31 cellular contexts compared by ENCODE assay signal in the genomic region with DNA sequence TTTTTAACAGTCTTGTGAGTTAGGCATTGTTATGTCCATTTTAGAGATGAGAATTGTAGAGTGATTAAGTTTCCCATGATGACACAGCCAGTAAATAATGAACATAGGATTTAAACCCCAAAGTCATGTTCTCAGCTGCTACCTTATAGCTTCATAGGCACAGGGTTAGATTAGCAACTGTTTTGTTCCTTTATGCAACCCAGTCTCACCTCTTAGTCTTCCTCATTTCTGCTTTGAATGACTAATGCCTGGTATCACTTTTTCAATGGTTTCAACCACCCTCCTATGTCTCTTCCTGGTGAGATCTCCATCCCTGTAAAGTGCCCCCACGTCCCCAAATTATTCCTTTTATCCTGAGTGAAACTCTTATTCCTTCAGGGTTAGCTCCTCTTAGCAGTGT. TPM values are rescaled to one million over a fixed set of nuclear protein-coding genes. Genes with fewer than 3 reads are reported as not detected.
DNase-seq lines count a peak whose midpoint lies in the region; ATAC-seq, FAIRE-seq and TF ChIP-seq lines count a peak whose summit lies in the region.
"Had no signal": no experiment of that assay in that cellular context is flagged by ENCODE, and none has a peak within 500 bp of the region (broad histone marks: within the 10 kb centered on the region; RNA-seq: fewer than 3 reads in every experiment).

No MANE protein-coding gene starts in this region.

- H3K9me3 Mint-ChIP-seq in activated naive CD4-positive, alpha-beta T cell treated with anti-CD3 and anti-CD28 coated beads, Interleukin-2, amount 50 U/mL, for 72 hours: peaks cover 0 to 12% of the 10 kb centered on the region in 2 donors
- H3K9me3 Mint-ChIP-seq: activated naive CD4-positive, alpha-beta T cell treated with anti-CD3 and anti-CD28 coated beads, Interleukin-2, amount 50 U/mL, for 24 hours; endodermal cell; GM23338; IgD-negative memory B cell; T-helper 2 cell treated with Interferon-gamma antibody and Interleukin-4, amounts not matched to agents 5 μg/mL and 100 μg/mL, for 36 hours; type B pancreatic cell had no signal

- no peak for TF ChIP-seq EP300 in GM12878 (IDR thresholded peaks at IDR 0.05; ENCODE audit: borderline replicate concordance in 1 of 2, control insufficient read depth in 1 of 2, low read depth in 2 of 2, low read length in 2 of 2)

- peaks cover 7% of the 10 kb centered on the region for H3K4me1 ChIP-seq in GM12878 (ENCODE audit: control insufficient read depth, insufficient read depth, low read length)
- H3K4me1 ChIP-seq in effector memory CD4-positive, alpha-beta T cell (ENCODE audit: control insufficient read depth, insufficient read depth, low read length, poor library complexity, severe bottlenecking): no peaks in the 10 kb centered on the region
- H3K4me1 ChIP-seq: BLaER1, Caco-2, pancreas had no signal

- no peak for DNase-seq in activated naive CD4-positive, alpha-beta T cell treated with anti-CD3 and anti-CD28 coated beads, Interleukin-2, amount 50 U/mL, for 72 hours (ENCODE audit: low spot score in 2 of 2)
- DNase-seq in activated naive CD4-positive, alpha-beta T cell (lab: John Stamatoyannopoulos, UW): no peak
- DNase-seq in GM12878 (ENCODE audit: low read depth, low spot score) (no peak), NCI-H2107 (lab: John Stamatoyannopoulos, UW) (no peak), COLO668 (lab: John Stamatoyannopoulos, UW; ENCODE audit: unreplicated experiment) (no peak)
- DNase-seq in effector memory CD4-positive, alpha-beta T cell: no peak
- no peak for DNase-seq in stimulated activated CD4-positive, alpha-beta T cell treated with anti-CD3 and anti-CD28 coated beads, Interleukin-4, amount 100 ng/mL, for 24 hours
- DNase-seq: activated CD4-positive, alpha-beta T cell treated with anti-CD3 and anti-CD28 coated beads for 48 hours; Caco-2; DMS79; endodermal cell; GF-D8; heart right ventricle; NCI-H2081; NCI-H226; pancreas; small intestine; stimulated activated CD8-positive, alpha-beta memory T cell treated with anti-CD3 and anti-CD28 coated beads, Interleukin-4, amount 100 ng/mL, for 48 hours; substantia nigra had no signal

- FAIRE-seq in GM12878 (lab: Jason Lieb, UNC): no peak
- FAIRE-seq: bronchial epithelial cell, pancreas, small intestine had no signal

- H3K9me3 ChIP-seq in GM12878 (replicated peaks; ENCODE audit: control insufficient read depth, insufficient read depth, low read length): no peaks in the 10 kb centered on the region; the same call in 2 of the 3 replicates
- H3K9me3 ChIP-seq in effector memory CD4-positive, alpha-beta T cell (ENCODE audit: control insufficient read depth, low read length): no peaks in the 10 kb centered on the region
- H3K9me3 ChIP-seq: BLaER1, Caco-2, esophagus muscularis mucosa, heart right ventricle, pancreas had no signal

- TF ChIP-seq RAD21 in GM12878 (IDR thresholded peaks at IDR 0.05; ENCODE audit: insufficient read depth, low read depth, low read length): no peak

- intact Hi-C loops in GM12878 (cut with micrococcal nuclease; ENCODE audit: unreplicated experiment): no loop called here

- 0 out of 2 replicates have a peak overlapping the region, but pooled peaks have one; percentile 15 for H3K4me2 ChIP-seq in GM12878 (ENCODE audit: control insufficient read depth, insufficient read depth)
- H3K4me2 ChIP-seq: BLaER1, GM23338 had no signal

- H3K27ac ChIP-seq in GM12878 (ENCODE audit: control insufficient read depth, insufficient read depth): no peak overlapping the region
- H3K27ac ChIP-seq in effector memory CD4-positive, alpha-beta T cell (ENCODE audit: insufficient read depth, low read length, poor library complexity, severe bottlenecking): no peak overlapping the region
- H3K27ac ChIP-seq: BLaER1, coronary artery, esophagus muscularis mucosa, heart right ventricle, pancreas, VCaP had no signal

- CTCF ChIA-PET in GM12878 (lab: Yijun Ruan, JAX): no interaction called here

- in situ Hi-C loops in GM12878 (cut with MboI): no loop called here

- H3K27ac Mint-ChIP-seq in activated naive CD4-positive, alpha-beta T cell treated with anti-CD3 and anti-CD28 coated beads, Interleukin-2, amount 50 U/mL, for 72 hours: peak overlapping the region in 1 of 2 donors; percentile 14
- H3K27ac Mint-ChIP-seq: activated naive CD4-positive, alpha-beta T cell treated with anti-CD3 and anti-CD28 coated beads, Interleukin-2, amount 50 U/mL, for 24 hours; endodermal cell; GM23338; T-helper 2 cell treated with Interferon-gamma antibody and Interleukin-4, amounts not matched to agents 5 μg/mL and 100 μg/mL, for 36 hours; type B pancreatic cell had no signal

- H3K36me3 Mint-ChIP-seq in activated naive CD4-positive, alpha-beta T cell treated with anti-CD3 and anti-CD28 coated beads, Interleukin-2, amount 50 U/mL, for 72 hours: peaks cover 21 to 30% of the 10 kb centered on the region in 2 donors
- H3K36me3 Mint-ChIP-seq: type B pancreatic cell had no signal

- H3K27me3 ChIP-seq in GM12878 (replicated peaks in 1 of 2; ENCODE audit: control insufficient read depth in 2 of 2, insufficient read depth in 2 of 2, low read length in 1 of 2): no peaks in the 10 kb centered on the region
- no peaks in the 10 kb centered on the region for H3K27me3 ChIP-seq in effector memory CD4-positive, alpha-beta T cell (replicated peaks; ENCODE audit: control insufficient read depth, insufficient read depth, low read length, poor library complexity, severe bottlenecking)
- H3K27me3 ChIP-seq: BLaER1, esophagus muscularis mucosa, heart right ventricle, pancreas had no signal

- RAD21 ChIA-PET in GM12878 (lab: Charles Lee; ENCODE audit: unreplicated experiment): no interaction called here

- peak; percentile 74 to 83 for ATAC-seq in activated naive CD4-positive, alpha-beta T cell treated with anti-CD3 and anti-CD28 coated beads, Interleukin-2, amount 50 U/mL, for 72 hours
- peak; percentile 61 for ATAC-seq in HG02870 (IDR thresholded peaks at IDR 0.05; ENCODE audit: unreplicated experiment)
- peak; percentile 79 for ATAC-seq in GM12878
- ATAC-seq: GM23338, heart right ventricle, pancreas had no signal

- TF ChIP-seq POLR2A in GM12878 (IDR thresholded peaks at IDR 0.05; ENCODE audit: low read depth, low read length): no peak

- SMC1A ChIA-PET in GM12878 (lab: Charles Lee; ENCODE audit: uncharacterized antibody, unreplicated experiment): interaction anchor here (0.5 to 3.0 kb wide), 6 partner anchors 8 to 1117 kb away, joined by 3 to 14 read pairs (median 4); no protein-coding TSS in a partner anchor

- H4K20me1 ChIP-seq in GM12878 (ENCODE audit: control insufficient read depth, insufficient read depth): no peaks in the 10 kb centered on the region
- H4K20me1 ChIP-seq: BLaER1 had no signal

- H3K36me3 ChIP-seq in GM12878 (ENCODE audit: control insufficient read depth in 2 of 2, insufficient read depth in 2 of 2, low read length in 1 of 2): peaks cover 0 to 13% of the 10 kb centered on the region in 2 experiments; a peak in 1 of 4 replicates
- peaks cover 8% of the 10 kb centered on the region for H3K36me3 ChIP-seq in effector memory CD4-positive, alpha-beta T cell (ENCODE audit: control insufficient read depth, insufficient read depth, low read length)
- H3K36me3 ChIP-seq: pancreas had no signal

- no peak overlapping the region for H3K4me3 ChIP-seq in GM12878
- no peak overlapping the region for H3K4me3 ChIP-seq in effector memory CD4-positive, alpha-beta T cell (ENCODE audit: insufficient read depth, low read depth, low read length, poor library complexity, severe bottlenecking)
- H3K4me3 ChIP-seq: BLaER1, coronary artery, esophagus muscularis mucosa, GM23338, heart right ventricle, lung, pancreas had no signal

- no peak overlapping the region for H3K9ac ChIP-seq in GM12878 (ENCODE audit: control insufficient read depth, insufficient read depth, low read length)
- H3K9ac ChIP-seq: BLaER1 had no signal

- POLR2A ChIA-PET in GM12878 (lab: Charles Lee): interaction anchor here (1.2 kb wide), 1 partner anchor 48 kb away, joined by 3 read pairs; no protein-coding TSS in a partner anchor

- H2AFZ ChIP-seq in GM12878 (ENCODE audit: control insufficient read depth, low read depth, low read length): no peak overlapping the region
- H2AFZ ChIP-seq: GM23338 had no signal

- TF ChIP-seq CTCF in GM12878 (IDR thresholded peaks at IDR 0.05 in 2 of 3, conservative IDR thresholded peaks at IDR 0.05 in 1 of 3; ENCODE audit: control insufficient read depth in 2 of 3, extremely low read depth in 1 of 3, insufficient read depth in 1 of 3, low read depth in 3 of 3, low read length in 3 of 3): no peak

- no TSS peak for BruUV-seq in GM12878 (replicated peaks; lab: Mats Ljungman, UMichigan)

- peaks cover 14% of the 10 kb centered on the region for H3K79me2 ChIP-seq in GM12878 (ENCODE audit: control insufficient read depth, insufficient read depth, low read length)

- 0% methylated on average over 1 of the region's 1 CpG for WGBS in GM12878 (ENCODE audit: insufficient coverage, insufficient replicate concordance, low lambda C conversion rate, missing lambda C conversion rate)

RNA-seq across cellular contexts. Expression of gene MFSD6, which starts 44.3 kb away (rescaled TPM):
- 10 to 100 TPM; 18.8 to 37.5 TPM for total RNA-seq in activated naive CD4-positive, alpha-beta T cell treated with anti-CD3 and anti-CD28 coated beads, Interleukin-2, amount 50 U/mL, for 72 hours
- total RNA-seq in GM12878 (2013; cell fraction: nucleolus; rRNA removed): 50.7 and 65.8 TPM in 2 replicates
- total RNA-seq in GM12878 (2014; rRNA removed) (38.3 and 38.6 TPM in 2 replicates), GM12878 (2014; rRNA removed; fragmentation: Illumina TruSeq; extraction: Trizol) (20.6 and 21.5 TPM in 2 replicates), GM12878 (2021) (42.6 and 44.1 TPM in 2 replicates)
- 12.2 TPM for polyA plus RNA-seq in GM12878 (2011; ENCODE audit: low read depth)
- polyA plus RNA-seq in GM12878 (2011; rRNA removed) (20.9 and 25.8 TPM in 2 replicates), GM12878 (2014; fragmentation: Illumina TruSeq; extraction: Trizol) (32.2 and 32.5 TPM in 2 replicates), GM12878 (2014; fragmentation: Nextera tagmentation; extraction: Ambion mirVana) (10 to 100 TPM in 1 of 2 experiments, 1 to 10 TPM in 1; 6.7 to 10.3 TPM), GM12878 (2014; rRNA removed) (26.9 and 29.5 TPM in 2 replicates), GM12878 (2016; fragmentation: Nextera tagmentation; extraction: Ambion mirVana) (10 to 100 TPM; 19.5 to 34.4 TPM)
- 19.6 and 22.2 TPM in 2 replicates for polyA plus RNA-seq in GM12878 (2011; cell fraction: cytosol; rRNA removed)
- 12.9 and 13.6 TPM in 2 replicates for polyA plus RNA-seq in GM12878 (2011; cell fraction: nucleus; rRNA removed)
- 19.4 and 20.9 TPM in 2 replicates for polyA plus RNA-seq in GM12878 (2012)
- 37.5 and 45.6 TPM in 2 replicates for polyA minus RNA-seq in GM12878 (2011; rRNA and poly(A)+ RNA removed)
- 12.7 and 12.8 TPM in 2 replicates for polyA minus RNA-seq in GM12878 (2011; cell fraction: cytosol; rRNA and poly(A)+ RNA removed)
- polyA minus RNA-seq in GM12878 (2011; cell fraction: nucleus; rRNA and poly(A)+ RNA removed): 23.7 and 42.4 TPM in 2 replicates
